ENCODE assay signal across 17 cellular contexts in the genomic region with DNA sequence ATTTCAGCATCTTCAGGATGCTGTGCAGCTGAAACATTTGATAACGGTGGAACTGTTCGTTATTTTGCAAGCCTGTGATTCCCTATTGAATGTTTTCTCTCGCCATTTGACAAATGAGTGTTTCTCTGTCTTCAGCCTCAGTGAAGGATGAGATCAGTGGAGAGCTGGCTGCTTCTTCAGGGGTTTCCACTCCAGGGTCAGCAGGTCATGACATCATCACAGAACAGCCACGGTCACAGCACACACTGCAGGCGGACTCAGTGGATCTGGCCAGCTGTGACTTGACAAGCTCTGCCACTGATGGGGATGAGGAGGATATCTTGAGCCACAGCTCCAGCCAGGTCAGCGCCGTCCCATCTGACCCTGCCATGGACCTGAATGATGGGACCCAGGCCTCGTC. TPM values are rescaled to one million over a fixed set of nuclear protein-coding genes. Genes with fewer than 3 reads are reported as not detected.
A peak's percentile ranks its signal among the peaks of the same experiment; 100 is the strongest.
DNase-seq lines count a peak whose midpoint lies in the region; ATAC-seq, FAIRE-seq and TF ChIP-seq lines count a peak whose summit lies in the region.
"Had no signal": no experiment of that assay in that cellular context is flagged by ENCODE, and none has a peak within 500 bp of the region (broad histone marks: within the 10 kb centered on the region; RNA-seq: fewer than 3 reads in every experiment).

No MANE protein-coding gene starts in this region.

- TF ChIP-seq CTCF in GM12878 (IDR thresholded peaks at IDR 0.05 in 2 of 3, conservative IDR thresholded peaks at IDR 0.05 in 1 of 3; ENCODE audit: control insufficient read depth in 2 of 3, extremely low read depth in 1 of 3, insufficient read depth in 1 of 3, low read depth in 3 of 3, low read length in 3 of 3) (no peak), vagina (IDR thresholded peaks at IDR 0.05) (no peak)

- TF ChIP-seq POLR2A in GM12878 (IDR thresholded peaks at IDR 0.05; ENCODE audit: low read depth, low read length) (peak; percentile 30; the same call in 1 of the 2 replicates), vagina (IDR thresholded peaks at IDR 0.05) (no peak)

- H3K4me1 ChIP-seq in GM12878 (ENCODE audit: control insufficient read depth, insufficient read depth, low read length), result no peaks in the 10 kb centered on the region
- H3K4me1 ChIP-seq in trophoblast cell (ENCODE audit: control insufficient read depth in 1 of 2, insufficient read depth in 2 of 2, low read length in 2 of 2), result no peaks in the 10 kb centered on the region
- H3K4me1 ChIP-seq in vagina, result peaks cover 9% of the 10 kb centered on the region
- H3K4me1 ChIP-seq: BE2C had no signal

- H3K27me3 ChIP-seq in GM12878 (replicated peaks in 1 of 2; ENCODE audit: control insufficient read depth in 2 of 2, insufficient read depth in 2 of 2, low read length in 1 of 2) (no peaks in the 10 kb centered on the region), trophoblast cell (ENCODE audit: insufficient read depth, low read length) (no peaks in the 10 kb centered on the region), vagina (no peaks in the 10 kb centered on the region)
- H3K27me3 ChIP-seq: BE2C had no signal

- H3K18ac ChIP-seq in trophoblast cell (ENCODE audit: low read length), result no peak overlapping the region

- POLR2A ChIA-PET in GM12878 (lab: Charles Lee), result no interaction called here

- no peak overlapping the region for H3K23ac ChIP-seq in trophoblast cell (ENCODE audit: low read length)

- CTCF ChIA-PET in GM12878 (lab: Yijun Ruan, JAX), result no interaction called here

- no peak for TF ChIP-seq EP300 in GM12878 (IDR thresholded peaks at IDR 0.05; ENCODE audit: borderline replicate concordance in 1 of 2, control insufficient read depth in 1 of 2, low read depth in 2 of 2, low read length in 2 of 2)

- no peak for ATAC-seq in GM12878
- peak; percentile 32 for ATAC-seq in left lobe of liver

- H2BK5ac ChIP-seq in trophoblast cell (ENCODE audit: low read depth, low read length, poor library complexity), result no peak overlapping the region

- H4K91ac ChIP-seq in trophoblast cell (ENCODE audit: low read depth, low read length), result no peak overlapping the region

- H3K36me3 ChIP-seq in GM12878 (ENCODE audit: control insufficient read depth in 2 of 2, insufficient read depth in 2 of 2, low read length in 1 of 2), result peaks cover 28 to 65% of the 10 kb centered on the region in 2 experiments
- peaks cover 30 to 42% of the 10 kb centered on the region in 2 experiments for H3K36me3 ChIP-seq in trophoblast cell (ENCODE audit: control insufficient read depth in 1 of 2, insufficient read depth in 2 of 2, low read length in 2 of 2)
- peaks cover 0 to 54% of the 10 kb centered on the region in 2 donors for H3K36me3 ChIP-seq in vagina

- H4K8ac ChIP-seq in trophoblast cell (ENCODE audit: low read depth, low read length), result no peak overlapping the region

- RAD21 ChIA-PET in GM12878 (lab: Charles Lee; ENCODE audit: unreplicated experiment), result no interaction called here

- H3K4me3 ChIP-seq in GM12878 (no peak overlapping the region), trophoblast cell (ENCODE audit: low read depth, low read length) (peak overlapping the region; percentile 6), vagina (no peak overlapping the region)

- DNase-seq in GM12878 (ENCODE audit: low read depth, low spot score), result no peak
- DNase-seq in left lobe of liver (ENCODE audit: low spot score), result no peak
- no peak for DNase-seq in trophoblast cell
- no peak for DNase-seq in activated CD4-positive, alpha-beta T cell treated with anti-CD3 and anti-CD28 coated beads, Interleukin-2, amount 50 U/mL, for 4 hours
- no peak for DNase-seq in vagina (ENCODE audit: extremely low spot score in 2 of 2)
- no peak for DNase-seq in OCI-M2 (lab: John Stamatoyannopoulos, UW; ENCODE audit: unreplicated experiment)
- DNase-seq: ACHN; BE2C; C1 segment of cervical spinal cord; CD4-positive, alpha-beta T cell; DMS153; DMS79; GDM1; GOT3; H7 had no signal

- 98% methylated on average over 8 of the region's 8 CpGs for WGBS in GM12878 (ENCODE audit: insufficient coverage, insufficient replicate concordance, low lambda C conversion rate, missing lambda C conversion rate)
- WGBS in trophoblast cell (ENCODE audit: extremely low coverage, insufficient coverage, insufficient read length), result no CpG with 5 or more reads among the region's 8 CpGs

- in situ Hi-C loops in GM12878 (cut with MboI), result no loop called here

- intact Hi-C loops in GM12878 (cut with micrococcal nuclease; ENCODE audit: unreplicated experiment), result no loop called here
- intact Hi-C loops in vagina (cut with DNase I), result no loop called here

- H2AFZ ChIP-seq in GM12878 (ENCODE audit: control insufficient read depth, low read depth, low read length) (no peak overlapping the region), trophoblast cell (ENCODE audit: insufficient read depth, low read length, poor library complexity) (no peak overlapping the region)

- H4K20me1 ChIP-seq in GM12878 (ENCODE audit: control insufficient read depth, insufficient read depth), result no peaks in the 10 kb centered on the region

- TF ChIP-seq RAD21 in GM12878 (IDR thresholded peaks at IDR 0.05; ENCODE audit: insufficient read depth, low read depth, low read length), result no peak

- no peak overlapping the region for H3K9ac ChIP-seq in GM12878 (ENCODE audit: control insufficient read depth, insufficient read depth, low read length)
- H3K9ac ChIP-seq in trophoblast cell (ENCODE audit: low read length), result no peak overlapping the region

- H2BK120ac ChIP-seq in trophoblast cell (ENCODE audit: insufficient read depth, low read length, poor library complexity), result no peak overlapping the region

- H3K4me2 ChIP-seq in GM12878 (ENCODE audit: control insufficient read depth, insufficient read depth), result no peak overlapping the region
- H3K4me2 ChIP-seq in trophoblast cell (ENCODE audit: low read length), result no peak overlapping the region

- SMC1A ChIA-PET in GM12878 (lab: Charles Lee; ENCODE audit: uncharacterized antibody, unreplicated experiment), result no interaction called here

- H3K9me3 ChIP-seq in GM12878 (replicated peaks; ENCODE audit: control insufficient read depth, insufficient read depth, low read length) (no peaks in the 10 kb centered on the region), trophoblast cell (ENCODE audit: insufficient read depth, low read depth, low read length) (no peaks in the 10 kb centered on the region), vagina (no peaks in the 10 kb centered on the region)
- H3K9me3 ChIP-seq: BE2C had no signal

- no peak for FAIRE-seq in GM12878 (lab: Jason Lieb, UNC)
- FAIRE-seq: A204.1 had no signal

- H3K27ac ChIP-seq in GM12878 (ENCODE audit: control insufficient read depth, insufficient read depth) (no peak overlapping the region), trophoblast cell (ENCODE audit: low read depth, low read length) (no peak overlapping the region), vagina (no peak overlapping the region)

- no peak overlapping the region for H3K4ac ChIP-seq in trophoblast cell (ENCODE audit: low read depth, low read length)

- no peak overlapping the region for H3K14ac ChIP-seq in trophoblast cell (ENCODE audit: low read length)

- H2BK12ac ChIP-seq in trophoblast cell (ENCODE audit: low read length), result no peak overlapping the region

- H3K79me1 ChIP-seq in trophoblast cell (ENCODE audit: low read length), result no peaks in the 10 kb centered on the region

- H4K12ac ChIP-seq in trophoblast cell (ENCODE audit: low read depth, low read length), result no peak overlapping the region

- no peaks in the 10 kb centered on the region for H3K79me2 ChIP-seq in GM12878 (ENCODE audit: control insufficient read depth, insufficient read depth, low read length)
- H3K79me2 ChIP-seq in trophoblast cell (ENCODE audit: control insufficient read depth, insufficient read depth, low read length, poor library complexity), result no peaks in the 10 kb centered on the region

- no peak overlapping the region for H2AK5ac ChIP-seq in trophoblast cell (ENCODE audit: low read length)

- no TSS peak for BruUV-seq in GM12878 (replicated peaks; lab: Mats Ljungman, UMichigan)

RNA-seq across cellular contexts. Expression of a gene that starts 52.6 kb away (rescaled TPM):
- 480 and 510 TPM in 2 replicates for total RNA-seq in GM12878 (2013; cell fraction: nucleolus; rRNA removed)
- total RNA-seq in GM12878 (2014; rRNA removed), result 46.5 and 47.3 TPM in 2 replicates
- 61.4 and 62.0 TPM in 2 replicates for total RNA-seq in GM12878 (2014; rRNA removed; fragmentation: Illumina TruSeq; extraction: Trizol)
- 108 and 112 TPM in 2 replicates for total RNA-seq in GM12878 (2021)
- polyA plus RNA-seq in GM12878 (2011; ENCODE audit: low read depth), result 28.8 TPM
- polyA plus RNA-seq in GM12878 (2011; rRNA removed), result 37.7 and 37.9 TPM in 2 replicates
- polyA plus RNA-seq in GM12878 (2011; cell fraction: cytosol; rRNA removed), result 45.3 and 49.6 TPM in 2 replicates
- 117 and 129 TPM in 2 replicates for polyA plus RNA-seq in GM12878 (2011; cell fraction: nucleus; rRNA removed)
- 60.4 and 62.6 TPM in 2 replicates for polyA plus RNA-seq in GM12878 (2012)
- 113 and 203 TPM in 2 replicates for polyA plus RNA-seq in GM12878 (2014; fragmentation: Illumina TruSeq; extraction: Trizol)
- 1 to 10 TPM; 3.3 to 3.6 TPM for polyA plus RNA-seq in GM12878 (2014; fragmentation: Nextera tagmentation; extraction: Ambion mirVana)
- 51.0 and 55.2 TPM in 2 replicates for polyA plus RNA-seq in GM12878 (2014; rRNA removed)
- polyA plus RNA-seq in GM12878 (2016; fragmentation: Nextera tagmentation; extraction: Ambion mirVana), result 10 to 100 TPM; 19.4 to 39.2 TPM
- 206 and 215 TPM in 2 replicates for polyA minus RNA-seq in GM12878 (2011; rRNA and poly(A)+ RNA removed)
- polyA minus RNA-seq in GM12878 (2011; cell fraction: cytosol; rRNA and poly(A)+ RNA removed), result 62.9 and 84.7 TPM in 2 replicates
- 129 and 214 TPM in 2 replicates for polyA minus RNA-seq in GM12878 (2011; cell fraction: nucleus; rRNA and poly(A)+ RNA removed)
- 25.1 TPM for total RNA-seq in left lobe of liver
- 27.4 and 27.8 TPM in 2 replicates for polyA plus RNA-seq in trophoblast cell (2013)
- total RNA-seq in vagina, result 49.8 TPM

RNA-seq across cellular contexts. Expression of a gene that starts 52.8 kb away (rescaled TPM):
- not detected in 2 replicates for total RNA-seq in GM12878 (2013; cell fraction: nucleolus; rRNA removed)
- not detected in 2 replicates for total RNA-seq in GM12878 (2014; rRNA removed)
- total RNA-seq in GM12878 (2014; rRNA removed; fragmentation: Illumina TruSeq; extraction: Trizol), result not detected in 2 replicates
- total RNA-seq in GM12878 (2021), result not detected in 2 replicates
- polyA plus RNA-seq in GM12878 (2011; ENCODE audit: low read depth), result not detected
- not detected in 2 replicates for polyA plus RNA-seq in GM12878 (2011; rRNA removed)
- not detected in 2 replicates for polyA plus RNA-seq in GM12878 (2011; cell fraction: cytosol; rRNA removed)
- polyA plus RNA-seq in GM12878 (2011; cell fraction: nucleus; rRNA removed), result not detected in 2 replicates
- polyA plus RNA-seq in GM12878 (2012), result not detected in 2 replicates
- polyA plus RNA-seq in GM12878 (2014; fragmentation: Illumina TruSeq; extraction: Trizol), result not detected in 2 replicates
- not detected for polyA plus RNA-seq in GM12878 (2014; fragmentation: Nextera tagmentation; extraction: Ambion mirVana)
- polyA plus RNA-seq in GM12878 (2014; rRNA removed), result not detected in 2 replicates
- not detected for polyA plus RNA-seq in GM12878 (2016; fragmentation: Nextera tagmentation; extraction: Ambion mirVana)
- not detected in 2 replicates for polyA minus RNA-seq in GM12878 (2011; rRNA and poly(A)+ RNA removed)
- polyA minus RNA-seq in GM12878 (2011; cell fraction: cytosol; rRNA and poly(A)+ RNA removed), result not detected in 2 replicates
- not detected in 2 replicates for polyA minus RNA-seq in GM12878 (2011; cell fraction: nucleus; rRNA and poly(A)+ RNA removed)
- total RNA-seq in left lobe of liver, result not detected
- polyA plus RNA-seq in trophoblast cell (2013), result not detected in 2 replicates
- not detected for total RNA-seq in vagina
- total RNA-seq: CD4-positive, alpha-beta T cell; Daoy; H7 had no signal
